Comparison of ENCODE assay signal across 23 cellular contexts in the genomic region with DNA sequence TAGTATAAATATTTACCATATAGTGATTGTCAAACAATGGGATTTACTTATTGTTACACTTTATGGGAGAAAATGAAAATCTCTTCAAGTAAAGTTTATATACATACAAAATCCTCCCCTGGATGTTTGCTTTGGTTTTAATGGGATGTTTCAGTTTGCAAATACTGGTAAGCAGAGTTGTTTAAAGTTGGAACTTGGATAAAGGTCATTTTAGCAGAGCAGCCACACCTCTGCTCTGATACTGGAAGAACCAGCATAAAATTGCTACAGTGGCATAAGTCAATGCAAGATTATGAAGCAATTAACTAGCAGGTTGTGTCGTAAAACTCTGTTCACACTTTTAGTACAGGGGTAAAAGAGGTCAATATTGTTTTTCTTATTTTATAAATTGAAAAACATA.
A peak's percentile ranks its signal among the peaks of the same experiment; 100 is the strongest.
DNase-seq lines count a peak whose midpoint lies in the region; ATAC-seq, FAIRE-seq and TF ChIP-seq lines count a peak whose summit lies in the region.
"Had no signal": no experiment of that assay in that cellular context is flagged by ENCODE, and none has a peak within 500 bp of the region (broad histone marks: within the 10 kb centered on the region; RNA-seq: fewer than 3 reads in every experiment).

No MANE protein-coding gene starts in this region.

- H3K79me2 ChIP-seq in HepG2 (ENCODE audit: insufficient read depth, low read length) = no peaks in the 10 kb centered on the region

- in situ Hi-C loops in HepG2 (cut with HindIII; ENCODE audit: extremely low pct_ligation_motif_present, low pct_unique_long_range_greater_than_20kb) = no loop called here
- in situ Hi-C loops in transverse colon (cut with MboI; ENCODE audit: low pct_ligation_motif_present in 1 of 4, low pct_unique_long_range_greater_than_20kb in 1 of 4, low sequenced_read_pairs in 3 of 4) = no loop called here
- in situ Hi-C loops in G401 (cut with HindIII; ENCODE audit: low sequenced_read_pairs) = no loop called here

- H3K9ac ChIP-seq in colonic mucosa (ENCODE audit: low read depth in 2 of 2, low read length in 2 of 2) = no peak overlapping the region
- H3K9ac ChIP-seq in HepG2 (ENCODE audit: insufficient read depth, low read depth, low read length) = no peak overlapping the region
- H3K9ac ChIP-seq: GM23248 had no signal

- H3K27ac ChIP-seq in colonic mucosa (no peak overlapping the region), HepG2 (ENCODE audit: extremely low read length, insufficient read depth, low read length) (no peak overlapping the region), transverse colon (peak overlapping the region in 3 of 4 donors; percentile 27 to 47 (median 37))
- H3K27ac ChIP-seq: GM23248, SJCRH30 had no signal

- no peak overlapping the region for H3K4me2 ChIP-seq in HepG2 (ENCODE audit: low read depth, low read length)

- H3K36me3 ChIP-seq in colonic mucosa = no peaks in the 10 kb centered on the region
- H3K36me3 ChIP-seq in HepG2 (replicated peaks in 1 of 2; ENCODE audit: control insufficient read depth in 1 of 2, insufficient read depth in 2 of 2, low read length in 2 of 2) = no peaks in the 10 kb centered on the region
- no peaks in the 10 kb centered on the region for H3K36me3 ChIP-seq in transverse colon
- H3K36me3 ChIP-seq: SJCRH30 had no signal

- H3K27me3 ChIP-seq in colonic mucosa (no peaks in the 10 kb centered on the region), HepG2 (ENCODE audit: control insufficient read depth in 1 of 2, insufficient read depth in 2 of 2, low read length in 2 of 2) (peaks cover 0 to 11% of the 10 kb centered on the region in 2 experiments; a peak in 3 of 5 replicates), transverse colon (peaks cover 12% of the 10 kb centered on the region)
- H3K27me3 ChIP-seq: SJCRH30 had no signal

- CTCF ChIA-PET in HepG2 (lab: Yijun Ruan, JAX; ENCODE audit: low intra/inter-chr PET ratio, low total read pairs) = no interaction called here

- POLR2A ChIA-PET in HepG2 (lab: Yijun Ruan, JAX) = no interaction called here

- H3K4me3 ChIP-seq in LNCaP clone FGC (ENCODE audit: low read depth, low read length) (no peak overlapping the region), colonic mucosa (no peak overlapping the region), HepG2 (replicated peaks in 1 of 3; ENCODE audit: insufficient read depth in 1 of 3, low read depth in 2 of 3, low read length in 3 of 3) (no peak overlapping the region), transverse colon (no peak overlapping the region)
- H3K4me3 ChIP-seq: GM23248, SJCRH30 had no signal

- H4K20me1 ChIP-seq in HepG2 (ENCODE audit: insufficient read depth, low read length) = no peaks in the 10 kb centered on the region

- H2AFZ ChIP-seq in HepG2 (ENCODE audit: low read length) = no peak overlapping the region
- H2AFZ ChIP-seq: GM23248 had no signal

- H3K9me3 ChIP-seq in colonic mucosa (no peaks in the 10 kb centered on the region), HepG2 (ENCODE audit: low read length) (no peaks in the 10 kb centered on the region), transverse colon (no peaks in the 10 kb centered on the region)
- H3K9me3 ChIP-seq: SJCRH30 had no signal

- TF ChIP-seq EP300 in HepG2 (IDR thresholded peaks at IDR 0.05; ENCODE audit: low read depth in 2 of 2, low read length in 2 of 2) = no peak
- no peak for TF ChIP-seq EP300 in HepG2 (CRISPR knock-in tag; IDR thresholded peaks at IDR 0.05; ENCODE audit: borderline replicate concordance)
- no peak for TF ChIP-seq EP300 in transverse colon (IDR thresholded peaks at IDR 0.05; ENCODE audit: low read depth)

- 0% methylated on average over 1 of the region's 1 CpG for WGBS in HepG2 (ENCODE audit: low lambda C conversion rate)
- 41 to 50% methylated on average over 1 of the region's 1 CpG for WGBS in transverse colon (ENCODE audit: low coverage in 1 of 2), 2 donors

- H3K4me1 ChIP-seq in colonic mucosa (no peaks in the 10 kb centered on the region), HepG2 (ENCODE audit: insufficient read depth, low read length) (peaks cover 20% of the 10 kb centered on the region), transverse colon (peaks cover 0 to 31% (median 15%) of the 10 kb centered on the region in 4 donors)
- H3K4me1 ChIP-seq: SJCRH30 had no signal

- DNase-seq in LNCaP clone FGC (ENCODE audit: low read depth) (peak; percentile 96), colonic mucosa (peak; percentile 37), HepG2 (ENCODE audit: low spot score) (no peak), transverse colon (peak; percentile 28), SKM-1 treated with dmso at 0.1 percent for 144 hours (lab: John Stamatoyannopoulos, UW; ENCODE audit: unreplicated experiment) (no peak), G401 (ENCODE audit: low spot score) (no peak)
- DNase-seq: C1 segment of cervical spinal cord; CD4-positive, alpha-beta memory T cell; COR-L47; DMS79 treated with DMSO at 0.1 percent for 48 hours; GM23248; H7; NCI-H1105; NCI-H146; NCI-H1930; NCI-H2107; NCI-H524; NCI-H748 treated with DMSO at 0.1 percent for 48 hours; SJCRH30; T-helper 1 cell had no signal

- TF ChIP-seq CTCF in LNCaP clone FGC (IDR thresholded peaks at IDR 0.05; ENCODE audit: control insufficient read depth, extremely low read depth, insufficient read depth) (no peak), colonic mucosa (IDR thresholded peaks at IDR 0.05) (no peak), HepG2 (CRISPR knock-in tag; IDR thresholded peaks at IDR 0.05) (no peak), transverse colon (IDR thresholded peaks at IDR 0.05) (no peak)

- intact Hi-C loops in colonic mucosa (cut with DNase I) (no loop called here), HepG2 (cut with micrococcal nuclease; ENCODE audit: unreplicated experiment) (no loop called here), transverse colon (cut with DNase I; ENCODE audit: low total_unique reads) (no loop called here)

- ATAC-seq in HepG2 (no peak), HG03521 (IDR thresholded peaks at IDR 0.05; ENCODE audit: unreplicated experiment) (no peak)
- ATAC-seq: Right ventricle myocardium inferior had no signal

- TF ChIP-seq POLR2A in HepG2 (IDR thresholded peaks at IDR 0.05; ENCODE audit: insufficient read depth in 1 of 2, low read depth in 2 of 2, low read length in 2 of 2) (no peak), transverse colon (IDR thresholded peaks at IDR 0.05) (no peak)

- no peak for TF ChIP-seq RAD21 in HepG2 (CRISPR knock-in tag; IDR thresholded peaks at IDR 0.05)

- no TSS peak for BruUV-seq in HepG2 (replicated peaks; lab: Mats Ljungman, UMichigan)

- FAIRE-seq in HepG2 (lab: Jason Lieb, UNC) = no peak
- FAIRE-seq: GM12892 had no signal

TF ChIP-seq in HepG2, 621 proteins besides CTCF, POLR2A, EP300 and RAD21:
- TF ChIP-seq NONO (IDR thresholded peaks at IDR 0.05) (no peak), NONO (CRISPR knock-in tag; conservative IDR thresholded peaks at IDR 0.05) (no peak), PPARG (CRISPR knock-in tag; conservative IDR thresholded peaks at IDR 0.05) (peak; percentile 73)
TF ChIP-seq in HepG2: peak in this region for 1.

Comparison
In these comparisons a context has a peak if more than half of its experiments do, and no peak if none do; other contexts are left out.
1. DNase-seq: peak in LNCaP clone FGC (single experiment), colonic mucosa (single experiment) and transverse colon (single experiment); none in HepG2 (single experiment), SKM-1 treated with dmso at 0.1 percent for 144 hours (single experiment) and G401 (single experiment).
2. H3K27ac ChIP-seq: peak in transverse colon (3 of 4); none in colonic mucosa (single experiment) and HepG2 (single experiment).